8 cellular contexts compared by ENCODE assay signal in genomic region chr4:153521995-153522799, GRCh38. TPM values are rescaled to one million over a fixed set of nuclear protein-coding genes. Genes with fewer than 3 reads are reported as not detected.
DNase-seq lines count a peak whose midpoint lies in the region; ATAC-seq, FAIRE-seq and TF ChIP-seq lines count a peak whose summit lies in the region.

No MANE protein-coding gene starts in this region.

- H3K9me3 ChIP-seq in upper lobe of right lung = no peaks in the 10 kb centered on the region

- no peaks in the 10 kb centered on the region for H3K9me3 Mint-ChIP-seq in activated B cell treated with CpG ODN at 0.5 μM for 24 hours

- intact Hi-C loops in activated B cell treated with CpG ODN at 0.5 μM for 24 hours (cut with micrococcal nuclease) = loop anchor here (1.0 to 5.0 kb wide), 10 partner anchors 8 to 300 kb away; no protein-coding TSS in a partner anchor
- intact Hi-C loops in upper lobe of right lung (cut with DNase I) = no loop called here

- peaks cover 27% of the 10 kb centered on the region for H3K4me1 ChIP-seq in upper lobe of right lung

- H3K4me3 ChIP-seq in upper lobe of right lung = no peak overlapping the region

- peaks cover 55% of the 10 kb centered on the region for H3K36me3 Mint-ChIP-seq in activated B cell treated with CpG ODN at 0.5 μM for 24 hours (ENCODE audit: low read depth)

- peak overlapping the region; percentile 90 for H3K27ac Mint-ChIP-seq in activated B cell treated with CpG ODN at 0.5 μM for 24 hours

- DNase-seq in activated B cell treated with CpG ODN at 0.5 μM for 24 hours = no peak
- peak; percentile 52 for DNase-seq in iPS-NIHi7 (ENCODE audit: extremely low spot score)
- no peak for DNase-seq in upper lobe of right lung
- DNase-seq in DMS 273 treated with DMSO at 0.1 percent for 48 hours (lab: John Stamatoyannopoulos, UW) = no peak
- no peak for DNase-seq in HTR-8/SVneo (ENCODE audit: insufficient read length, low spot score)
- DNase-seq in LoVo (ENCODE audit: low spot score) = no peak

- no peaks in the 10 kb centered on the region for H3K27me3 Mint-ChIP-seq in activated B cell treated with CpG ODN at 0.5 μM for 24 hours

- H3K27ac ChIP-seq in upper lobe of right lung = no peak overlapping the region

- H3K4me1 Mint-ChIP-seq in activated B cell treated with CpG ODN at 0.5 μM for 24 hours = peaks cover 99% of the 10 kb centered on the region

- POLR2A ChIA-PET in activated B cell treated with CpG ODN at 0.5 μM for 24 hours (lab: Charles Lee) = interaction anchor here (0.6 to 4.2 kb wide), 11 partner anchors 11 to 178 kb away, joined by 3 to 41 read pairs (median 7); partner anchors contain the start of gene TMEM131L

- H3K4me3 Mint-ChIP-seq in activated B cell treated with CpG ODN at 0.5 μM for 24 hours = peak overlapping the region; percentile 71

- CTCF ChIA-PET in activated B cell treated with CpG ODN at 0.5 μM for 24 hours (lab: Charles Lee) = interaction anchor here (1.0 to 2.0 kb wide), 6 partner anchors 24 to 121 kb away, joined by 3 to 6 read pairs (median 4); partner anchors contain the start of gene TMEM131L

- no peak for TF ChIP-seq CTCF in activated B cell treated with CpG ODN at 0.5 μM for 24 hours (IDR thresholded peaks at IDR 0.05)
- no peak for TF ChIP-seq CTCF in upper lobe of right lung (IDR thresholded peaks at IDR 0.05)

- ATAC-seq in GM18870 (IDR thresholded peaks at IDR 0.05; ENCODE audit: unreplicated experiment) = peak; percentile 29
- peak; percentile 12 for ATAC-seq in HG02970 (IDR thresholded peaks at IDR 0.05; ENCODE audit: low FRiP score, unreplicated experiment)
- ATAC-seq in activated B cell treated with CpG ODN at 0.5 μM for 24 hours (ENCODE audit: low read depth) = peak; percentile 25
- no peak for ATAC-seq in upper lobe of right lung

- H3K36me3 ChIP-seq in upper lobe of right lung = no peaks in the 10 kb centered on the region

- H3K27me3 ChIP-seq in upper lobe of right lung = no peaks in the 10 kb centered on the region

- FAIRE-seq in HTR-8/SVneo (lab: Jason Lieb, UNC) = no peak

RNA-seq across cellular contexts. Expression of gene TMEM131L, which starts 56.0 kb away (rescaled TPM):
- 170 and 193 TPM in 2 replicates for total RNA-seq in activated B cell treated with CpG ODN at 0.5 μM for 24 hours
- total RNA-seq in upper lobe of right lung = 14.1 TPM

Comparison
In these comparisons a context has a peak if more than half of its experiments do, and no peak if none do; other contexts are left out.
1. RNA of gene TMEM131L, which starts 56.0 kb away (total RNA-seq): 170 to 193 TPM in activated B cell treated with CpG ODN at 0.5 μM for 24 hours; 14.1 TPM in upper lobe of right lung (single experiment); every median in the first group is over 10 times any median in the second.